ENCODE assay signal across 32 cellular contexts in the genomic region with DNA sequence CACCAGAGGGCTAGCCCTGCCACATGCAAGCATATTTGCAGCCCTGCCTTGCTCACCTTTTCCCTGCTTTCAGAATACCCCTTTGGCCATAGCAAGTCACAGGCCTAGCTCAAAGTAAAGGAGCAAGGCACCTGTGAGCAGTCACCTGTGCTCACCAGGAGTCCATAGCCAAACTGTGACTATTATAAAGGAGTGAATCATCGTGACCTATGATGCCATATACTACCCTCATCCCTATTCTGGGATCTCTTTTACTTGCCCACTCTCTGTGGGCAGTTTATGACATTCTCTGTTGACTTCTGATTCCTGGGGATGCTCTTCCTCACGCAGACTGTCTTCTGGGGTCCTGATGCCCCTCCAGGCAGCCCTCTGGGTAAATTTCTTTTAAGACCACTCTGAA.
DNase-seq lines count a peak whose midpoint lies in the region; ATAC-seq and TF ChIP-seq lines count a peak whose summit lies in the region.
"Had no signal": no experiment of that assay in that cellular context is flagged by ENCODE, and none has a peak within 500 bp of the region (broad histone marks: within the 10 kb centered on the region; RNA-seq: fewer than 3 reads in every experiment).

No MANE protein-coding gene starts in this region.

- H4K20me1 ChIP-seq in PC-9 (ENCODE audit: insufficient read depth) (no peaks in the 10 kb centered on the region), neural progenitor cell (ENCODE audit: low read depth) (peaks cover 3% of the 10 kb centered on the region)

- H3K4me3 Mint-ChIP-seq in chondrocyte (ENCODE audit: unreplicated experiment) (no peak overlapping the region), neural progenitor cell (peak overlapping the region; percentile 2)
- H3K4me3 Mint-ChIP-seq: activated naive CD4-positive, alpha-beta T cell treated with anti-CD3 and anti-CD28 coated beads, Interleukin-2, amount 50 U/mL, for 24 hours; H9; stimulated activated naive CD8-positive, alpha-beta T cell treated with anti-CD3 and anti-CD28 coated beads, Interleukin-15, amount 100 ng/mL, for 72 hours had no signal

- H3K27me3 ChIP-seq in PC-9 (ENCODE audit: insufficient read depth, low read depth) (peaks cover 41% of the 10 kb centered on the region), neural progenitor cell (no peaks in the 10 kb centered on the region)
- H3K27me3 ChIP-seq: BE2C, colonic mucosa, vagina had no signal

- H2AFZ ChIP-seq in PC-9 = no peak overlapping the region
- no peak overlapping the region for H2AFZ ChIP-seq in neural progenitor cell (replicated peaks)

- CTCF ChIA-PET in PC-9 (lab: Charles Lee) = no interaction called here

- DNase-seq in Caki2 (ENCODE audit: low read depth) (peak; percentile 56), PC-9 (no peak), chondrocyte (ENCODE audit: low spot score) (no peak), neural progenitor cell (ENCODE audit: low spot score) (no peak), NCI-H2029 treated with DMSO at 0.1 percent for 48 hours (lab: John Stamatoyannopoulos, UW) (no peak)
- DNase-seq: activated CD4-positive, alpha-beta T cell treated with anti-CD3 and anti-CD28 coated beads, Interleukin-2, amount 50 U/mL, for 48 hours; activated CD4-positive, CD25-positive, alpha-beta regulatory T cell treated with anti-CD3 and anti-CD28 coated beads, Interleukin-2, amount 50 U/mL, for 72 hours; activated CD8-positive, alpha-beta memory T cell treated with anti-CD3 and anti-CD28 coated beads, Interleukin-2, amount 50 U/mL, for 48 hours; BE2C; colonic mucosa; effector CD4-positive, alpha-beta T cell; erythroblast; H9; left lung; NCI-H1417 treated with DMSO at 0.1 percent for 48 hours; NCI-H2107; NCI-H774; stimulated activated CD4-positive, alpha-beta T cell treated with anti-CD3 and anti-CD28 coated beads, Interleukin-12 subunit alpha, Interleukin-12 subunit beta, amount 100 ng/mL, for 4 hours; stimulated activated CD4-positive, alpha-beta T cell treated with anti-CD3 and anti-CD28 coated beads, Interleukin-2, amount 100 ng/mL, for 48 hours; stimulated activated naive CD8-positive, alpha-beta T cell treated with anti-CD3 and anti-CD28 coated beads, Interleukin-15, amount 100 ng/mL, for 72 hours; T-helper 2 cell had no signal

- peaks cover 2% of the 10 kb centered on the region for H3K36me3 Mint-ChIP-seq in chondrocyte (ENCODE audit: low read depth)
- H3K36me3 Mint-ChIP-seq in neural progenitor cell = no peaks in the 10 kb centered on the region
- H3K36me3 Mint-ChIP-seq: activated naive CD4-positive, alpha-beta T cell treated with anti-CD3 and anti-CD28 coated beads, Interleukin-2, amount 50 U/mL, for 24 hours had no signal

- H3K36me3 ChIP-seq in PC-9 (ENCODE audit: low read depth) = no peaks in the 10 kb centered on the region
- no peaks in the 10 kb centered on the region for H3K36me3 ChIP-seq in neural progenitor cell
- H3K36me3 ChIP-seq: BE2C, colonic mucosa, left lung, thoracic aorta, vagina had no signal

- H3K4me1 ChIP-seq in PC-9 (replicated peaks; ENCODE audit: insufficient read depth) (no peaks in the 10 kb centered on the region), neural progenitor cell (peaks cover 8% of the 10 kb centered on the region)
- H3K4me1 ChIP-seq: BE2C, colonic mucosa, left lung, vagina had no signal

- peaks cover 8% of the 10 kb centered on the region for H3K27me3 Mint-ChIP-seq in chondrocyte (ENCODE audit: low read depth)
- H3K27me3 Mint-ChIP-seq in neural progenitor cell (ENCODE audit: insufficient read depth, low read depth) = peaks cover 15% of the 10 kb centered on the region

- H3K79me2 ChIP-seq in PC-9 (ENCODE audit: low read depth) (no peaks in the 10 kb centered on the region), neural progenitor cell (ENCODE audit: low read depth) (no peaks in the 10 kb centered on the region)

- H3K4me1 Mint-ChIP-seq in chondrocyte (ENCODE audit: low read depth) = peaks cover 11% of the 10 kb centered on the region
- peaks cover 51% of the 10 kb centered on the region for H3K4me1 Mint-ChIP-seq in neural progenitor cell
- H3K4me1 Mint-ChIP-seq: activated naive CD4-positive, alpha-beta T cell treated with anti-CD3 and anti-CD28 coated beads, Interleukin-2, amount 50 U/mL, for 24 hours; stimulated activated naive CD8-positive, alpha-beta T cell treated with anti-CD3 and anti-CD28 coated beads, Interleukin-15, amount 100 ng/mL, for 72 hours had no signal

- H3K9ac ChIP-seq in neural progenitor cell = no peak overlapping the region
- H3K9ac ChIP-seq: KMS-11 had no signal

- H3K9me3 Mint-ChIP-seq in chondrocyte (ENCODE audit: low read depth) (peaks cover 11% of the 10 kb centered on the region), neural progenitor cell (peaks cover 20% of the 10 kb centered on the region)
- H3K9me3 Mint-ChIP-seq: activated naive CD4-positive, alpha-beta T cell treated with anti-CD3 and anti-CD28 coated beads, Interleukin-2, amount 50 U/mL, for 24 hours had no signal

- H3K27ac Mint-ChIP-seq in chondrocyte (ENCODE audit: unreplicated experiment) (peak overlapping the region; percentile 19), neural progenitor cell (no peak overlapping the region)
- H3K27ac Mint-ChIP-seq: activated naive CD4-positive, alpha-beta T cell treated with anti-CD3 and anti-CD28 coated beads, Interleukin-2, amount 50 U/mL, for 24 hours; activated T-helper 2 cell treated with anti-CD3 and anti-CD28 coated beads, Interferon-gamma antibody, Interleukin-2, Interleukin-4, amounts not matched to agents 10 μg/mL and 5 μg/mL and 100 μg/mL, durations not matched to agents 14 hours and 24 hours and 36 hours; progenitor cell of endocrine pancreas; stimulated activated naive CD8-positive, alpha-beta T cell treated with anti-CD3 and anti-CD28 coated beads, Interleukin-15, amount 100 ng/mL, for 72 hours had no signal

- ATAC-seq in GM18517 (IDR thresholded peaks at IDR 0.05; ENCODE audit: unreplicated experiment) = no peak
- no peak for ATAC-seq in HG02870 (IDR thresholded peaks at IDR 0.05; ENCODE audit: unreplicated experiment)
- ATAC-seq in GM21367 (IDR thresholded peaks at IDR 0.05; ENCODE audit: unreplicated experiment) = no peak
- ATAC-seq: left lung; sciatic nerve; stimulated activated naive CD8-positive, alpha-beta T cell treated with anti-CD3 and anti-CD28 coated beads, Interleukin-15, amount 100 ng/mL, for 72 hours had no signal

- no peaks in the 10 kb centered on the region for H3K9me2 ChIP-seq in PC-9 (ENCODE audit: insufficient read depth)

- H3K27ac ChIP-seq in PC-9 (peak overlapping the region; percentile 23; the same call in 1 of the 2 replicates), neural progenitor cell (no peak overlapping the region)
- H3K27ac ChIP-seq: colonic mucosa, HL-60, KMS-11, left lung, thoracic aorta, vagina had no signal

- BruUV-seq in PC-9 (replicated peaks; lab: Mats Ljungman, UMichigan) = no TSS peak

- no peaks in the 10 kb centered on the region for H3F3A ChIP-seq in PC-9 (ENCODE audit: insufficient read depth, low read depth)
- H3F3A ChIP-seq in neural progenitor cell (ENCODE audit: low read depth) = peaks cover 8% of the 10 kb centered on the region

- intact Hi-C loops in PC-9 (cut with micrococcal nuclease; ENCODE audit: unreplicated experiment) = no loop called here

- H3K4me3 ChIP-seq in PC-9 (no peak overlapping the region), neural progenitor cell (no peak overlapping the region)
- H3K4me3 ChIP-seq: colonic mucosa, left lung, thoracic aorta, vagina had no signal

- TF ChIP-seq CTCF in PC-9 (conservative IDR thresholded peaks at IDR 0.05) (no peak), chondrocyte (IDR thresholded peaks at IDR 0.05) (no peak), neural progenitor cell (IDR thresholded peaks at IDR 0.05) (no peak)

- POLR2A ChIA-PET in PC-9 (lab: Charles Lee; ENCODE audit: unreplicated experiment) = no interaction called here

- H3K4me2 ChIP-seq in PC-9 = no peak overlapping the region
- no peak overlapping the region for H3K4me2 ChIP-seq in neural progenitor cell
- H3K4me2 ChIP-seq: KMS-11 had no signal

- in situ Hi-C loops in Caki2 (cut with HindIII; ENCODE audit: low pct_unique_long_range_greater_than_20kb, low sequenced_read_pairs) = no loop called here

- H3K9me3 ChIP-seq in PC-9 (ENCODE audit: insufficient read depth, low read depth) (no peaks in the 10 kb centered on the region), neural progenitor cell (ENCODE audit: low read depth) (no peaks in the 10 kb centered on the region)
- H3K9me3 ChIP-seq: BE2C, colonic mucosa, thoracic aorta, vagina had no signal
